In the genomic region with DNA sequence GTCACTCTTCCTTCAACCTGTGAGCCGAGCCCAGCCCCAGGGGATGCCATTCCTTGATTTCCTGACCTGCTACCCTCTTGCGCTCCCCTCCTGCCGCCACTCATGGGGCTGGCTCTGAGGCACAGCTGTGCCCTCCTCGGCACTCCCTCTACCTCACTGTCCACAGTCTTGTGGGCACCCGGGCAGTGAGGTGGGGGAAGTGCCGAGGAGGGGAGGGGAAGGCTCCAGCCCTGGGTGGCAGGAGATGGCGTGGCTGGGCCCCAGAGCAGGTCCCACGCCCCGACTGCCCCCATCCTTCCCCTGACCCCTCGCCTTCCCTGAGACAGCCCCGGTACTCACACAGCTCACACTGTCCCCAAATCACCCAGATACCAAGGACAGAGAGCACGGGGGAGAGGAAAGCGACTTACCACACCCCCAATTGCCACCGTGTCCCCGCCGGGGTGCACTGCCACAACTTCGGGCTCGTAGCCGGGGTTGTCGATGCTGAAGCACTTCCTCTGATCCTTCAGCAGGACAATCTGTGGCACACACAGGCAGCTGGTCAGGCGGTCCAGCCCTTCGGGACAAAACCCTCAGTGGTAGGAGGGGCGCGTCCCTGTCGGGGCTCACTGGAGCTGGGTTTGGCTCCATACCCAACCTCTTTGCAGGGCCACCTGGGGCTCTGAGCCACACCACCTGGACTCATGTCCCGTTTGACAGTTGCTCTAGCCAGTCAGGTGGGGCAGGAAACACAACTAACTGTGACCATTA, we compare ENCODE assay signal across 16 cellular contexts. TPM values are rescaled to one million over a fixed set of nuclear protein-coding genes. Genes with fewer than 3 reads are reported as not detected.
DNase-seq lines count a peak whose midpoint lies in the region; ATAC-seq and TF ChIP-seq lines count a peak whose summit lies in the region.
"Had no signal": no experiment of that assay in that cellular context is flagged by ENCODE, and none has a peak within 500 bp of the region (broad histone marks: within the 10 kb centered on the region; RNA-seq: fewer than 3 reads in every experiment).

No MANE protein-coding gene starts in this region.

- H3K4me3 ChIP-seq in coronary artery (no peak overlapping the region), GM23338 (no peak overlapping the region)
- H3K4me3 ChIP-seq: SK-N-MC had no signal

- no peaks in the 10 kb centered on the region for H3K9me2 ChIP-seq in GM23338 (ENCODE audit: insufficient read depth)

- H3K27ac ChIP-seq in coronary artery (peak overlapping the region; percentile 5 to 69), GM23338 (ENCODE audit: low read depth) (no peak overlapping the region)
- H3K27ac ChIP-seq: SK-N-MC, VCaP had no signal

- H3K36me3 Mint-ChIP-seq in GM23338 (ENCODE audit: low read depth) = peaks cover 97% of the 10 kb centered on the region

- ATAC-seq in stimulated activated naive CD8-positive, alpha-beta T cell treated with anti-CD3 and anti-CD28 coated beads, Interleukin-15, amount 100 ng/mL, for 72 hours = peak; percentile 21
- no peak for ATAC-seq in stimulated activated naive CD8-positive, alpha-beta T cell treated with anti-CD3 and anti-CD28 coated beads, Interleukin-15, Interleukin-2, amounts not matched to agents 100 U/mL and 50 U/mL, for 24 hours
- no peak for ATAC-seq in HG03108 (IDR thresholded peaks at IDR 0.05; ENCODE audit: unreplicated experiment)
- no peak for ATAC-seq in GM19351 (IDR thresholded peaks at IDR 0.05; ENCODE audit: unreplicated experiment)
- no peak for ATAC-seq in GM23338

- H3K27ac Mint-ChIP-seq in stimulated activated naive CD8-positive, alpha-beta T cell treated with anti-CD3 and anti-CD28 coated beads, Interleukin-15, amount 100 ng/mL, for 72 hours = no peak overlapping the region
- no peak overlapping the region for H3K27ac Mint-ChIP-seq in GM23338

- H3K4me2 ChIP-seq in GM23338 = no peak overlapping the region

- H3K9me3 Mint-ChIP-seq in stimulated activated naive CD8-positive, alpha-beta T cell treated with anti-CD3 and anti-CD28 coated beads, Interleukin-15, amount 100 ng/mL, for 72 hours = no peaks in the 10 kb centered on the region
- no peaks in the 10 kb centered on the region for H3K9me3 Mint-ChIP-seq in GM23338

- H2AFZ ChIP-seq in GM23338 = no peak overlapping the region

- no peaks in the 10 kb centered on the region for H3K79me2 ChIP-seq in GM23338 (replicated peaks; ENCODE audit: insufficient read depth)

- H3K36me3 ChIP-seq in GM23338 (ENCODE audit: insufficient read depth) = peaks cover 42% of the 10 kb centered on the region

- no peaks in the 10 kb centered on the region for H3K4me1 ChIP-seq in GM23338 (ENCODE audit: insufficient read depth)

- H3F3A ChIP-seq in GM23338 (replicated peaks; ENCODE audit: low read depth) = no peaks in the 10 kb centered on the region

- DNase-seq in stimulated activated naive CD8-positive, alpha-beta T cell treated with anti-CD3 and anti-CD28 coated beads, Interleukin-15, amount 100 ng/mL, for 72 hours = no peak
- no peak for DNase-seq in stimulated activated naive CD8-positive, alpha-beta T cell treated with anti-CD3 and anti-CD28 coated beads, Interleukin-15, Interleukin-2, amounts not matched to agents 100 U/mL and 50 U/mL, for 24 hours
- peak; percentile 67 for DNase-seq in coronary artery (ENCODE audit: low spot score)
- peak; percentile 65 for DNase-seq in mesenteric fat pad (ENCODE audit: low spot score)
- DNase-seq in central memory CD4-positive, alpha-beta T cell = no peak
- DNase-seq in GM23338 (ENCODE audit: low spot score) = no peak
- DNase-seq: BE2C; DND-41; GOT3; NCI-H2029 treated with DMSO at 0.1 percent for 48 hours; stimulated activated CD4-positive, alpha-beta T cell treated with anti-CD3 and anti-CD28 coated beads, Interleukin-2, amount 100 ng/mL, for 48 hours; stimulated activated naive CD4-positive, alpha-beta T cell had no signal

- TF ChIP-seq CTCF in coronary artery (IDR thresholded peaks at IDR 0.05) (no peak), GM23338 (conservative IDR thresholded peaks at IDR 0.05; ENCODE audit: low read depth in 2 of 2) (no peak)

- peaks cover 7% of the 10 kb centered on the region for H3K4me1 Mint-ChIP-seq in stimulated activated naive CD8-positive, alpha-beta T cell treated with anti-CD3 and anti-CD28 coated beads, Interleukin-15, amount 100 ng/mL, for 72 hours
- H3K4me1 Mint-ChIP-seq in GM23338 = no peaks in the 10 kb centered on the region; the same call in 2 of the 3 replicates

- no peak overlapping the region for H3K4me3 Mint-ChIP-seq in stimulated activated naive CD8-positive, alpha-beta T cell treated with anti-CD3 and anti-CD28 coated beads, Interleukin-15, amount 100 ng/mL, for 72 hours
- H3K4me3 Mint-ChIP-seq in GM23338 = no peak overlapping the region

- no peaks in the 10 kb centered on the region; the same call in 1 of the 2 replicates for H4K20me1 ChIP-seq in GM23338 (replicated peaks; ENCODE audit: insufficient read depth)

- no peaks in the 10 kb centered on the region for H3K27me3 ChIP-seq in GM23338 (ENCODE audit: insufficient read depth)
- H3K27me3 ChIP-seq: BE2C had no signal

- H3K27me3 Mint-ChIP-seq in stimulated activated naive CD8-positive, alpha-beta T cell treated with anti-CD3 and anti-CD28 coated beads, Interleukin-15, amount 100 ng/mL, for 72 hours = no peaks in the 10 kb centered on the region
- H3K27me3 Mint-ChIP-seq in GM23338 (ENCODE audit: insufficient read depth, low read depth, poor library complexity) = peaks cover 8% of the 10 kb centered on the region

TF ChIP-seq in GM23338, 12 proteins besides CTCF, POLR2A, EP300 and RAD21 (continues in another document):
- TF ChIP-seq POLR2AphosphoS5 (IDR thresholded peaks at IDR 0.05; ENCODE audit: low read depth) (no peak), JUNB (IDR thresholded peaks at IDR 0.05; ENCODE audit: unreplicated experiment) (no peak), ZNF114 (CRISPR knock-in tag; IDR thresholded peaks at IDR 0.05) (no peak), STAT1 (IDR thresholded peaks at IDR 0.05; ENCODE audit: unreplicated experiment) (no peak), CREB1 (CRISPR knock-in tag; IDR thresholded peaks at IDR 0.05; ENCODE audit: low read depth) (no peak), NANOG (IDR thresholded peaks at IDR 0.05; ENCODE audit: borderline replicate concordance) (no peak)
- TF ChIP-seq, protein P1, sequence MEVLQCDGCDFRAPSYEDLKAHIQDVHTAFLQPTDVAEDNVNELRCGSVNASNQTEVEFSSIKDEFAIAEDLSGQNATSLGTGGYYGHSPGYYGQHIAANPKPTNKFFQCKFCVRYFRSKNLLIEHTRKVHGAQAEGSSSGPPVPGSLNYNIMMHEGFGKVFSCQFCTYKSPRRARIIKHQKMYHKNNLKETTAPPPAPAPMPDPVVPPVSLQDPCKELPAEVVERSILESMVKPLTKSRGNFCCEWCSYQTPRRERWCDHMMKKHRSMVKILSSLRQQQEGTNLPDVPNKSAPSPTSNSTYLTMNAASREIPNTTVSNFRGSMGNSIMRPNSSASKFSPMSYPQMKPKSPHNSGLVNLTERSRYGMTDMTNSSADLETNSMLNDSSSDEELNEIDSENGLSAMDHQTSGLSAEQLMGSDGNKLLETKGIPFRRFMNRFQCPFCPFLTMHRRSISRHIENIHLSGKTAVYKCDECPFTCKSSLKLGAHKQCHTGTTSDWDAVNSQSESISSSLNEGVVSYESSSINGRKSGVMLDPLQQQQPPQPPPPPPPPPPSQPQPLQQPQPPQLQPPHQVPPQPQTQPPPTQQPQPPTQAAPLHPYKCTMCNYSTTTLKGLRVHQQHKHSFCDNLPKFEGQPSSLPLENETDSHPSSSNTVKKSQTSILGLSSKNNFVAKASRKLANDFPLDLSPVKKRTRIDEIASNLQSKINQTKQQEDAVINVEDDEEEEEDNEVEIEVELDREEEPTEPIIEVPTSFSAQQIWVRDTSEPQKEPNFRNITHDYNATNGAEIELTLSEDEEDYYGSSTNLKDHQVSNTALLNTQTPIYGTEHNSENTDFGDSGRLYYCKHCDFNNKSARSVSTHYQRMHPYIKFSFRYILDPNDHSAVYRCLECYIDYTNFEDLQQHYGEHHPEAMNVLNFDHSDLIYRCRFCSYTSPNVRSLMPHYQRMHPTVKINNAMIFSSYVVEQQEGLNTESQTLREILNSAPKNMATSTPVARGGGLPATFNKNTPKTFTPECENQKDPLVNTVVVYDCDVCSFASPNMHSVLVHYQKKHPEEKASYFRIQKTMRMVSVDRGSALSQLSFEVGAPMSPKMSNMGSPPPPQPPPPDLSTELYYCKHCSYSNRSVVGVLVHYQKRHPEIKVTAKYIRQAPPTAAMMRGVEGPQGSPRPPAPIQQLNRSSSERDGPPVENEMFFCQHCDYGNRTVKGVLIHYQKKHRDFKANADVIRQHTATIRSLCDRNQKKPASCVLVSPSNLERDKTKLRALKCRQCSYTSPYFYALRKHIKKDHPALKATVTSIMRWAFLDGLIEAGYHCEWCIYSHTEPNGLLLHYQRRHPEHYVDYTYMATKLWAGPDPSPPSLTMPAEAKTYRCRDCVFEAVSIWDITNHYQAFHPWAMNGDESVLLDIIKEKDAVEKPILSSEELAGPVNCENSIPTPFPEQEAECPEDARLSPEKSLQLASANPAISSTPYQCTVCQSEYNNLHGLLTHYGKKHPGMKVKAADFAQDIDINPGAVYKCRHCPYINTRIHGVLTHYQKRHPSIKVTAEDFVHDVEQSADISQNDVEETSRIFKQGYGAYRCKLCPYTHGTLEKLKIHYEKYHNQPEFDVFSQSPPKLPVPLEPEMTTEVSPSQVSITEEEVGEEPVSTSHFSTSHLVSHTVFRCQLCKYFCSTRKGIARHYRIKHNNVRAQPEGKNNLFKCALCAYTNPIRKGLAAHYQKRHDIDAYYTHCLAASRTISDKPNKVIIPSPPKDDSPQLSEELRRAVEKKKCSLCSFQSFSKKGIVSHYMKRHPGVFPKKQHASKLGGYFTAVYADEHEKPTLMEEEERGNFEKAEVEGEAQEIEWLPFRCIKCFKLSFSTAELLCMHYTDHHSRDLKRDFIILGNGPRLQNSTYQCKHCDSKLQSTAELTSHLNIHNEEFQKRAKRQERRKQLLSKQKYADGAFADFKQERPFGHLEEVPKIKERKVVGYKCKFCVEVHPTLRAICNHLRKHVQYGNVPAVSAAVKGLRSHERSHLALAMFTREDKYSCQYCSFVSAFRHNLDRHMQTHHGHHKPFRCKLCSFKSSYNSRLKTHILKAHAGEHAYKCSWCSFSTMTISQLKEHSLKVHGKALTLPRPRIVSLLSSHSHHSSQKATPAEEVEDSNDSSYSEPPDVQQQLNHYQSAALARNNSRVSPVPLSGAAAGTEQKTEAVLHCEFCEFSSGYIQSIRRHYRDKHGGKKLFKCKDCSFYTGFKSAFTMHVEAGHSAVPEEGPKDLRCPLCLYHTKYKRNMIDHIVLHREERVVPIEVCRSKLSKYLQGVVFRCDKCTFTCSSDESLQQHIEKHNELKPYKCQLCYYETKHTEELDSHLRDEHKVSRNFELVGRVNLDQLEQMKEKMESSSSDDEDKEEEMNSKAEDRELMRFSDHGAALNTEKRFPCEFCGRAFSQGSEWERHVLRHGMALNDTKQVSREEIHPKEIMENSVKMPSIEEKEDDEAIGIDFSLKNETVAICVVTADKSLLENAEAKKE (CRISPR knock-in tag; IDR thresholded peaks at IDR 0.05) = no peak

RNA-seq across cellular contexts. Expression of a gene that starts 37.9 kb away (rescaled TPM):
- total RNA-seq in mesenteric fat pad = 249 TPM
- total RNA-seq in GM23338 (2014; rRNA removed; shearing (Covaris generic)) = 233 and 248 TPM in 2 replicates
- polyA plus RNA-seq in GM23338 (2016; fragmentation: Nextera tagmentation; extraction: Ambion mirVana) = 90.9 and 93.2 TPM in 2 replicates

RNA-seq across cellular contexts. Expression of a gene that starts 57.4 kb away (rescaled TPM):
- 5.5 TPM for total RNA-seq in mesenteric fat pad
- total RNA-seq in GM23338 (2014; rRNA removed; shearing (Covaris generic)) = 0.21 TPM in 1 of 2 replicates, not detected in the other
- polyA plus RNA-seq in GM23338 (2016; fragmentation: Nextera tagmentation; extraction: Ambion mirVana) = 0.17 and 0.40 TPM in 2 replicates

Comparison
In these comparisons a context has a peak if more than half of its experiments do, and no peak if none do; other contexts are left out.
1. DNase-seq: peak in coronary artery (single experiment) and mesenteric fat pad (single experiment); none in stimulated activated naive CD8-positive, alpha-beta T cell treated with anti-CD3 and anti-CD28 coated beads, Interleukin-15, amount 100 ng/mL, for 72 hours (0 of 2), stimulated activated naive CD8-positive, alpha-beta T cell treated with anti-CD3 and anti-CD28 coated beads, Interleukin-15, Interleukin-2, amounts not matched to agents 100 U/mL and 50 U/mL, for 24 hours (single experiment), central memory CD4-positive, alpha-beta T cell (single experiment) and GM23338 (single experiment).